In genomic region chr15:82952156-82953081, GRCh38 we compare ENCODE assay signal across 1 cellular context.
A peak's percentile ranks its signal among the peaks of the same experiment; 100 is the strongest.
TF ChIP-seq lines count a peak whose summit lies in the region.

Gene HOMER2 (minus strand): TSS chr15:82952720. CDS start chr15:82952535, 185 bp downstream.

TF ChIP-seq in HEK293, 187 proteins besides CTCF, POLR2A, EP300 and RAD21 (continued from another document and continues in another):
- TF ChIP-seq ZEB2 (tag by site-specific recombination; IDR thresholded peaks at IDR 0.05) (0 out of 2 replicates have a peak, but pooled peaks have one; percentile 37), ZNF692 (tag by site-specific recombination; IDR thresholded peaks at IDR 0.05) (peak; percentile 50), GLIS2 (tag by site-specific recombination; IDR thresholded peaks at IDR 0.05) (peak; percentile 36; the same call in 1 of the 2 replicates), ZNF513 (tag by site-specific recombination; IDR thresholded peaks at IDR 0.05) (no peak), ZNF398 (tag by site-specific recombination; IDR thresholded peaks at IDR 0.05) (peak; percentile 26; the same call in 1 of the 2 replicates), ZIC2 (tag by site-specific recombination; IDR thresholded peaks at IDR 0.05) (0 out of 2 replicates have a peak, but pooled peaks have one; percentile 15), KLF10 (tag by site-specific recombination; IDR thresholded peaks at IDR 0.05) (peak; percentile 59), ZFHX2 (tag by site-specific recombination; conservative IDR thresholded peaks at IDR 0.05) (peak; percentile 75), PRDM4 (tag by site-specific recombination; IDR thresholded peaks at IDR 0.05) (no peak), ZNF561 (tag by site-specific recombination; IDR thresholded peaks at IDR 0.05; ENCODE audit: borderline replicate concordance) (peak; percentile 48; the same call in 1 of the 2 replicates), ZBTB11 (tag by site-specific recombination; conservative IDR thresholded peaks at IDR 0.05; ENCODE audit: low read depth) (no peak), ATF2 (tag by site-specific recombination; IDR thresholded peaks at IDR 0.05; ENCODE audit: low read depth) (no peak), KLF1 (tag by site-specific recombination; IDR thresholded peaks at IDR 0.05) (0 out of 2 replicates have a peak, but pooled peaks have one; percentile 35), ZNF184 (tag by site-specific recombination; IDR thresholded peaks at IDR 0.05) (peak; percentile 33; the same call in 1 of the 2 replicates), EGR2 (tag by site-specific recombination; IDR thresholded peaks at IDR 0.05; ENCODE audit: low read depth) (peak; percentile 58), HOXC10 (CRISPR knock-in tag; IDR thresholded peaks at IDR 0.05) (peak; percentile 86; the same call in 1 of the 2 replicates), ZBTB44 (tag by site-specific recombination; IDR thresholded peaks at IDR 0.05) (peak; percentile 43; the same call in 1 of the 2 replicates), PRDM1 (tag by site-specific recombination; IDR thresholded peaks at IDR 0.05) (no peak), ZNF596 (tag by site-specific recombination; IDR thresholded peaks at IDR 0.05) (0 out of 2 replicates have a peak, but pooled peaks have one; percentile 10), ZNF175 (tag by site-specific recombination; IDR thresholded peaks at IDR 0.05) (no peak), ZNF518A (tag by site-specific recombination; conservative IDR thresholded peaks at IDR 0.05; ENCODE audit: low read depth) (no peak), RBAK (tag by site-specific recombination; IDR thresholded peaks at IDR 0.05) (no peak), ZNF148 (tag by site-specific recombination; IDR thresholded peaks at IDR 0.05; ENCODE audit: borderline replicate concordance) (no peak), ZNF791 (tag by site-specific recombination; IDR thresholded peaks at IDR 0.05) (no peak)
